ENCODE assay signal across 12 cellular contexts in the genomic region with DNA sequence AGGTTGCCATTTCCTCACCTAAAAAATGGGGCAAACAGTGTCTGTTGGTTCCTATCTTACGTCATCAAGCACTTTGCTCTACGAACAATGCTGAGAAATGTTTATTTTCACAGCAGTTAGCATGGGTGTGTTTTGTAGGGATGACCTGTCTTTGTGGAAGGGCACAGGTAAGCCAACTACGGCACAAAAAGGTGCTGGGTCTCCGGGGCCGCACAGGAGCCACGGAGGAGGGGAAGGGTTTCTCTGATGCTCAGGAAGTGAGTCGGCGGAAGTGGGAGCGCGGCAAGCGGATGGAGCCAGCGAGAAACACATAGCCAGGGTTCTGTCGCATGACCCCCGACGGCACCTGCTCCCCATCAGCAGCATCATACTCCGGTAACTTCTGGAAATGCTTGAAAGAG.
DNase-seq lines count a peak whose midpoint lies in the region; ATAC-seq and TF ChIP-seq lines count a peak whose summit lies in the region.
"Had no signal": no experiment of that assay in that cellular context is flagged by ENCODE, and none has a peak within 500 bp of the region (broad histone marks: within the 10 kb centered on the region; RNA-seq: fewer than 3 reads in every experiment).

No MANE protein-coding gene starts in this region.

- peak; percentile 3 to 16 for DNase-seq in activated CD4-positive, alpha-beta T cell treated with anti-CD3 and anti-CD28 coated beads, Interleukin-2, amount 50 U/mL, for 48 hours
- DNase-seq in activated CD4-positive, alpha-beta T cell treated with anti-CD3 and anti-CD28 coated beads, Interleukin-2, amount 50 U/mL, for 4 hours = no peak
- DNase-seq in T follicular helper cell (ENCODE audit: low read depth) (peak; percentile 3), glutamatergic neuron (no peak)
- DNase-seq: dermis blood vessel endothelial cell, NCI-H446, pancreas had no signal

- ATAC-seq in GM18520 (IDR thresholded peaks at IDR 0.05; ENCODE audit: unreplicated experiment) (no peak), GM18907 (IDR thresholded peaks at IDR 0.05; ENCODE audit: unreplicated experiment) (no peak)
- ATAC-seq: gastroesophageal sphincter, pancreas had no signal

- H3K4me3 ChIP-seq in mononuclear cell (ENCODE audit: low read length) = peak overlapping the region; percentile 21
- H3K4me3 ChIP-seq: gastroesophageal sphincter, pancreas had no signal

- H3K36me3 Mint-ChIP-seq in IgD-negative memory B cell = peaks cover 2% of the 10 kb centered on the region
- H3K36me3 Mint-ChIP-seq in glutamatergic neuron (ENCODE audit: unreplicated experiment) = no peaks in the 10 kb centered on the region

- H3K9me3 ChIP-seq in mononuclear cell (ENCODE audit: low read depth, low read length) = no peaks in the 10 kb centered on the region
- H3K9me3 ChIP-seq: pancreas had no signal

- H3K27me3 Mint-ChIP-seq in IgD-negative memory B cell = peaks cover 20% of the 10 kb centered on the region
- peaks cover 7% of the 10 kb centered on the region for H3K27me3 Mint-ChIP-seq in glutamatergic neuron (ENCODE audit: unreplicated experiment)

- TF ChIP-seq CTCF in glutamatergic neuron (IDR thresholded peaks at IDR 0.05; ENCODE audit: partially characterized antibody, unreplicated experiment) = no peak

- no peaks in the 10 kb centered on the region for H3K4me1 ChIP-seq in mononuclear cell (ENCODE audit: insufficient read depth, low read length)
- H3K4me1 ChIP-seq: gastroesophageal sphincter, pancreas had no signal

- H3K27ac Mint-ChIP-seq in IgD-negative memory B cell (no peak overlapping the region), glutamatergic neuron (ENCODE audit: unreplicated experiment) (no peak overlapping the region)

- no peaks in the 10 kb centered on the region for H3K27me3 ChIP-seq in mononuclear cell (ENCODE audit: insufficient read depth, low read length)
- H3K27me3 ChIP-seq: pancreas had no signal

- peaks cover 0 to 2% (median 0%) of the 10 kb centered on the region in 3 donors for H3K4me1 Mint-ChIP-seq in IgD-negative memory B cell
- H3K4me1 Mint-ChIP-seq in glutamatergic neuron (ENCODE audit: low read depth, unreplicated experiment) = peaks cover 1% of the 10 kb centered on the region

- H3K9me3 Mint-ChIP-seq in IgD-negative memory B cell = peaks cover 3 to 18% (median 6%) of the 10 kb centered on the region in 3 donors
- H3K9me3 Mint-ChIP-seq in glutamatergic neuron (ENCODE audit: unreplicated experiment) = peaks cover 1% of the 10 kb centered on the region

- H3K4me3 Mint-ChIP-seq in IgD-negative memory B cell (peak overlapping the region in 3 of 4 donors; percentile 48 to 81 (median 64)), glutamatergic neuron (ENCODE audit: unreplicated experiment) (no peak overlapping the region)

Comparison
In these comparisons a context has a peak if more than half of its experiments do, and no peak if none do; other contexts are left out.
1. DNase-seq: peak in activated CD4-positive, alpha-beta T cell treated with anti-CD3 and anti-CD28 coated beads, Interleukin-2, amount 50 U/mL, for 48 hours (2 of 2) and T follicular helper cell (single experiment); none in activated CD4-positive, alpha-beta T cell treated with anti-CD3 and anti-CD28 coated beads, Interleukin-2, amount 50 U/mL, for 4 hours (0 of 2) and glutamatergic neuron (single experiment).